ENCODE assay signal across 8 cellular contexts in the genomic region with DNA sequence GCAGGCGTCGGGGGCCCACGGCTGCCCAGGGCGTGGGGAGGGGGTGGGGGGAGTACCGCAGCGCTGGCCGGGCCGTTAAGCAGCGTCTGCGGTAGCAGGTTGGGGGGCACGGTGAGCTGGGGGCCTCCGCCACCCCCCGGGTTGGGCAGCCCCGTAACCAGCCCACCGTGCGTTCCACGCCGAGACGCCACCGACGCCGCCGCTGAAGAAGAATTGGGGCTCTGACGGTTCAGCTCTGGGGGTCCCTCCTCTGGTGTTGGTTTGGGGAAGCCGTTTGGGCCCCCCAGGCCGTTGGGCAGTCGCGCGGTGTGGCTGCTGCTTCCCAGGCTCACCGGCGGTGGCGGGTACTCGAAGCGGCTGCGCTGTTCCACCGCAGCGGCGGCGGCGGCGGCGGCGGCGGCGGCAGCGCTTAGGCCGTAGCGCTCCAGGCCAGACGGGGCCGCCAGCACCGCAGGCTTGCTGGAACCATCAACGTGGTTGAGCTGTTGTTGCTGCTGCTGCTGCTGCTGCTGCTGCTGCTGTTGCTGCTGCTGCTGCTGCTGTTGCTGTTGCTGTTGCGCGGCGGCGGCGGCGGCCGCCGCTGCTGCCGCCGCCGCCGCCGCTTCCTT. TPM values are rescaled to one million over a fixed set of nuclear protein-coding genes. Genes with fewer than 3 reads are reported as not detected.
DNase-seq lines count a peak whose midpoint lies in the region; ATAC-seq, FAIRE-seq and TF ChIP-seq lines count a peak whose summit lies in the region.

No MANE protein-coding gene starts in this region.

- H3K4me2 ChIP-seq in BLaER1 treated with 17β-estradiol and CSF1 and Interleukin-3, amounts not matched to agents 10 nM and 100 nM, result peak overlapping the region; percentile 85 to 100 (median 95)
- peak overlapping the region; percentile 68 for H3K4me2 ChIP-seq in MM.1S (ENCODE audit: low read depth, low read length)

- TF ChIP-seq CTCF in MM.1S (IDR thresholded peaks at IDR 0.05; ENCODE audit: low read length) (no peak), epithelial cell of esophagus (IDR thresholded peaks at IDR 0.05; ENCODE audit: insufficient read depth, low read depth, low read length, missing control alignments) (no peak)
- TF ChIP-seq CTCF in activated CD8-positive, alpha-beta T cell treated with anti-CD3 and anti-CD28 coated beads for 36 hours (IDR thresholded peaks at IDR 0.05), result no peak

- DNase-seq in MM.1S, result no peak
- peak; percentile 46 for DNase-seq in activated CD8-positive, alpha-beta T cell treated with anti-CD3 and anti-CD28 coated beads for 36 hours
- peak; percentile 56 for DNase-seq in epithelial cell of esophagus (ENCODE audit: low read depth)
- DNase-seq in myocyte (ENCODE audit: low read depth), result peak; percentile 54
- DNase-seq in urothelium cell line (ENCODE audit: low spot score), result peak; percentile 69
- no peak for DNase-seq in amniotic stem cell (lab: John Stamatoyannopoulos, UW)

- H2AFZ ChIP-seq in MM.1S (ENCODE audit: low read length), result no peak overlapping the region

- no peaks in the 10 kb centered on the region for H3K9me3 ChIP-seq in BLaER1 treated with 17β-estradiol and CSF1 and Interleukin-3, amounts not matched to agents 10 nM and 100 nM (replicated peaks in 1 of 11)
- no peaks in the 10 kb centered on the region for H3K9me3 ChIP-seq in MM.1S (replicated peaks; ENCODE audit: insufficient read depth, low read length)

- H3K4me3 Mint-ChIP-seq in activated CD8-positive, alpha-beta T cell treated with anti-CD3 and anti-CD28 coated beads for 36 hours, result peak overlapping the region; percentile 97

- H3K27ac Mint-ChIP-seq in activated CD8-positive, alpha-beta T cell treated with anti-CD3 and anti-CD28 coated beads for 36 hours, result peak overlapping the region; percentile 61

- no peaks in the 10 kb centered on the region for H3K9me3 Mint-ChIP-seq in activated CD8-positive, alpha-beta T cell treated with anti-CD3 and anti-CD28 coated beads for 36 hours

- H3K36me3 Mint-ChIP-seq in activated CD8-positive, alpha-beta T cell treated with anti-CD3 and anti-CD28 coated beads for 36 hours (ENCODE audit: low read depth), result peaks cover 27% of the 10 kb centered on the region

- H3K79me2 ChIP-seq in MM.1S (ENCODE audit: low read length), result peaks cover 32% of the 10 kb centered on the region

- no peaks in the 10 kb centered on the region for H3K9me2 ChIP-seq in MM.1S (replicated peaks; ENCODE audit: insufficient read depth, low read length)

- peak; percentile 10 for ATAC-seq in GM19372 (IDR thresholded peaks at IDR 0.05; ENCODE audit: low read depth, unreplicated experiment)
- no peak for ATAC-seq in activated CD8-positive, alpha-beta T cell treated with anti-CD3 and anti-CD28 coated beads for 36 hours

- peaks cover 60% of the 10 kb centered on the region for H3K4me1 Mint-ChIP-seq in activated CD8-positive, alpha-beta T cell treated with anti-CD3 and anti-CD28 coated beads for 36 hours (ENCODE audit: low read depth)

- no peak for FAIRE-seq in urothelium cell line (lab: Jason Lieb, UNC)

- H3K27ac ChIP-seq in BLaER1 treated with 17β-estradiol and CSF1 and Interleukin-3, amounts not matched to agents 10 nM and 100 nM, result peak overlapping the region; percentile 89 to 100 (median 98)
- peak overlapping the region; percentile 99; the same call in 1 of the 2 replicates for H3K27ac ChIP-seq in MM.1S (ENCODE audit: low read length)

- H4K20me1 ChIP-seq in BLaER1 treated with 17β-estradiol and CSF1 and Interleukin-3, amounts not matched to agents 10 nM and 100 nM, result peaks cover 18 to 56% (median 41%) of the 10 kb centered on the region in 11 experiments; a peak in 21 of 22 replicates
- no peaks in the 10 kb centered on the region for H4K20me1 ChIP-seq in MM.1S (ENCODE audit: insufficient read depth, low read length)

- H3K27me3 ChIP-seq in BLaER1 treated with 17β-estradiol and CSF1 and Interleukin-3, amounts not matched to agents 10 nM and 100 nM, result no peaks in the 10 kb centered on the region; a peak in 1 of 22 replicates
- no peaks in the 10 kb centered on the region for H3K27me3 ChIP-seq in MM.1S (replicated peaks; ENCODE audit: insufficient read depth, low read length)

- peaks cover 44% of the 10 kb centered on the region for H3F3A ChIP-seq in MM.1S (ENCODE audit: insufficient read depth, low read length)

- POLR2A ChIA-PET in activated CD8-positive, alpha-beta T cell treated with anti-CD3 and anti-CD28 coated beads for 36 hours (lab: Charles Lee), result interaction anchor here (0.7 to 4.5 kb wide), 16 partner anchors 10 to 108 kb away, joined by 3 to 36 read pairs (median 4); no protein-coding TSS in a partner anchor

- H3K27me3 Mint-ChIP-seq in activated CD8-positive, alpha-beta T cell treated with anti-CD3 and anti-CD28 coated beads for 36 hours, result no peaks in the 10 kb centered on the region

- H3K9ac ChIP-seq in BLaER1 treated with 17β-estradiol and CSF1 and Interleukin-3, amounts not matched to agents 10 nM and 100 nM, result peak overlapping the region; percentile 87 to 100 (median 98)
- peak overlapping the region; percentile 97 for H3K9ac ChIP-seq in MM.1S (ENCODE audit: low read length)

- peaks cover 57 to 83% (median 77%) of the 10 kb centered on the region in 10 experiments for H3K4me1 ChIP-seq in BLaER1 treated with 17β-estradiol and CSF1 and Interleukin-3, amounts not matched to agents 10 nM and 100 nM
- H3K4me1 ChIP-seq in MM.1S (ENCODE audit: low read length), result peaks cover 21% of the 10 kb centered on the region

- peak overlapping the region; percentile 62 to 95 (median 82) for H3K4me3 ChIP-seq in BLaER1 treated with 17β-estradiol and CSF1 and Interleukin-3, amounts not matched to agents 10 nM and 100 nM
- peak overlapping the region; percentile 78 for H3K4me3 ChIP-seq in MM.1S (ENCODE audit: low read length)
- peak overlapping the region; percentile 68 for H3K4me3 ChIP-seq in epithelial cell of esophagus (ENCODE audit: low read length)

- intact Hi-C loops in activated CD8-positive, alpha-beta T cell treated with anti-CD3 and anti-CD28 coated beads for 36 hours (cut with micrococcal nuclease), result no loop called here

- CTCF ChIA-PET in activated CD8-positive, alpha-beta T cell treated with anti-CD3 and anti-CD28 coated beads for 36 hours (lab: Charles Lee), result interaction anchor here (0.9 to 4.8 kb wide), 10 partner anchors 13 to 151 kb away, joined by 3 to 36 read pairs (median 6); no protein-coding TSS in a partner anchor

- H3K36me3 ChIP-seq in BLaER1 treated with 17β-estradiol and CSF1 and Interleukin-3, amounts not matched to agents 10 nM and 100 nM, result peaks cover 0 to 46% (median 14%) of the 10 kb centered on the region in 11 experiments; a peak in 19 of 22 replicates
- H3K36me3 ChIP-seq in MM.1S (replicated peaks; ENCODE audit: insufficient read depth, low read length), result 0 out of 2 replicates have a peak, but pooled peaks cover 4% of the 10 kb centered on the region

RNA-seq across cellular contexts. Expression of gene IRF2BPL, which starts 1.5 kb away (rescaled TPM):
- total RNA-seq in activated CD8-positive, alpha-beta T cell treated with anti-CD3 and anti-CD28 coated beads for 36 hours, result 10 to 100 TPM; 36.2 to 37.7 TPM
- 78.2 and 114 TPM in 2 replicates for total RNA-seq in myocyte
- polyA plus RNA-seq in myocyte (2012), result 43.7 TPM

Comparison
In these comparisons a context has a peak if more than half of its experiments do, and no peak if none do; other contexts are left out.
1. DNase-seq: peak in activated CD8-positive, alpha-beta T cell treated with anti-CD3 and anti-CD28 coated beads for 36 hours (single experiment), epithelial cell of esophagus (single experiment), myocyte (single experiment) and urothelium cell line (single experiment); none in MM.1S (single experiment) and amniotic stem cell (single experiment).
2. Peak in every context shown above with its lines, with median percentiles within 50 percentile points of each other: H3K4me3 ChIP-seq.